12 cellular contexts compared by ENCODE assay signal in the genomic region with DNA sequence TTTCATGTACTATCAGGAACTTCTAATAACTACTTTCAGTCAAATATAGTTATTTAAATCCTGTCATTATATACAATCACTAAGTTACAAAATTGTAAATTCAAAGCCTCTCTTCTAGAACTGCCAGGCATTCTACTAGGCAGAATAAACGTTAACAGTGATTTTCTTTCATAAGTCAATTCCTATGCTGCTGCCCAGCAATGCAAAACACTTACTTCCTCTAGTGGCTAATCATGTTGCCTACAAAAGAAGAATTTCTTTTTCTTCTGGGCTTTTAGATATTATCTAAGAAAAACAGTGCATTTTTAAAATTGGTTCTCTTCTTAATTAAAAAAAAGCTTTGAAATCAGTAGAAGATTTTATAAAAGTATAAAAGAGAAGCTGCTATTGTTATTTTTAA.
A peak's percentile ranks its signal among the peaks of the same experiment; 100 is the strongest.
DNase-seq lines count a peak whose midpoint lies in the region; ATAC-seq and TF ChIP-seq lines count a peak whose summit lies in the region.
"Had no signal": no experiment of that assay in that cellular context is flagged by ENCODE, and none has a peak within 500 bp of the region (broad histone marks: within the 10 kb centered on the region; RNA-seq: fewer than 3 reads in every experiment).

No MANE protein-coding gene starts in this region.

- H3K79me2 ChIP-seq in OCI-LY3 (ENCODE audit: low read length) = no peaks in the 10 kb centered on the region

- H3K4me2 ChIP-seq in OCI-LY3 (ENCODE audit: low read length) (no peak overlapping the region), mesenchymal stem cell (ENCODE audit: low read length, poor library complexity, severe bottlenecking) (no peak overlapping the region)

- H3K4ac ChIP-seq in mesenchymal stem cell (ENCODE audit: low read depth in 1 of 2, low read length in 2 of 2) = no peak overlapping the region

- H4K91ac ChIP-seq in mesenchymal stem cell (ENCODE audit: low read length) = no peak overlapping the region

- H2BK5ac ChIP-seq in mesenchymal stem cell (ENCODE audit: low read depth, low read length, poor library complexity, severe bottlenecking) = no peak overlapping the region

- H3K27ac ChIP-seq in OCI-LY3 (ENCODE audit: low read length) (no peak overlapping the region), mesenchymal stem cell (ENCODE audit: low read length, poor library complexity, severe bottlenecking) (no peak overlapping the region), prostate gland (no peak overlapping the region)

- no peak overlapping the region for H2BK15ac ChIP-seq in mesenchymal stem cell (ENCODE audit: low read depth, poor library complexity, severe bottlenecking)

- DNase-seq in AG08396 (ENCODE audit: low spot score) (peak; percentile 30), epithelial cell of esophagus (ENCODE audit: low read depth) (peak; percentile 7), mesenchymal stem cell (peak; percentile 38), prostate gland (ENCODE audit: low spot score) (no peak), NCI-H510A (lab: John Stamatoyannopoulos, UW) (no peak), SHP77 treated with DMSO at 0.1 percent for 48 hours (lab: John Stamatoyannopoulos, UW) (no peak)
- DNase-seq: activated CD4-positive, alpha-beta T cell treated with anti-CD3 and anti-CD28 coated beads for 4 hours; COR-L47; NCI-H748 treated with DMSO at 0.1 percent for 48 hours; small intestine had no signal

- H2BK12ac ChIP-seq in mesenchymal stem cell (ENCODE audit: low read length in 2 of 2) = no peak overlapping the region

- H3K9me3 ChIP-seq in OCI-LY3 (ENCODE audit: insufficient read depth, low read length) (no peaks in the 10 kb centered on the region), mesenchymal stem cell (ENCODE audit: control insufficient read depth, low read length) (no peaks in the 10 kb centered on the region), prostate gland (no peaks in the 10 kb centered on the region)

- H3K4me1 ChIP-seq in OCI-LY3 (ENCODE audit: low read length) = peaks cover 9% of the 10 kb centered on the region
- no peaks in the 10 kb centered on the region for H3K4me1 ChIP-seq in mesenchymal stem cell (ENCODE audit: control insufficient read depth, insufficient read depth, low read depth, low read length)
- no peaks in the 10 kb centered on the region for H3K4me1 ChIP-seq in prostate gland (replicated peaks)

- H3K9ac ChIP-seq in OCI-LY3 (ENCODE audit: low read length) (no peak overlapping the region), mesenchymal stem cell (ENCODE audit: low read length) (peak overlapping the region; percentile 82)

- no peaks in the 10 kb centered on the region for H3K36me3 ChIP-seq in OCI-LY3 (replicated peaks; ENCODE audit: low read depth, low read length)
- no peaks in the 10 kb centered on the region for H3K36me3 ChIP-seq in mesenchymal stem cell (ENCODE audit: control insufficient read depth in 1 of 2, insufficient read depth in 2 of 2, low read depth in 1 of 2, low read length in 2 of 2)
- H3K36me3 ChIP-seq in prostate gland = no peaks in the 10 kb centered on the region

- H4K20me1 ChIP-seq in OCI-LY3 (ENCODE audit: insufficient read depth, low read length) = no peaks in the 10 kb centered on the region

- no peaks in the 10 kb centered on the region for H3K27me3 ChIP-seq in OCI-LY3 (ENCODE audit: low read depth, low read length)
- H3K27me3 ChIP-seq in mesenchymal stem cell (ENCODE audit: control insufficient read depth in 1 of 2, insufficient read depth in 1 of 2, low read length in 2 of 2) = no peaks in the 10 kb centered on the region
- no peaks in the 10 kb centered on the region for H3K27me3 ChIP-seq in prostate gland (replicated peaks; ENCODE audit: insufficient read depth)

- H2AFZ ChIP-seq in OCI-LY3 (ENCODE audit: low read depth, low read length) = no peak overlapping the region
- no peak overlapping the region for H2AFZ ChIP-seq in mesenchymal stem cell (ENCODE audit: low read depth, low read length)

- no peak for TF ChIP-seq POLR2A in prostate gland (IDR thresholded peaks at IDR 0.05)

- 42% methylated on average over 1 of the region's 1 CpG for WGBS in mesenchymal stem cell
- 2% methylated on average over 1 of the region's 1 CpG for WGBS in prostate gland

- H3K23ac ChIP-seq in mesenchymal stem cell (ENCODE audit: low read length in 2 of 2) = no peak overlapping the region

- H3K79me1 ChIP-seq in mesenchymal stem cell (replicated peaks; ENCODE audit: low read length, poor library complexity, severe bottlenecking) = no peaks in the 10 kb centered on the region

- H2BK120ac ChIP-seq in mesenchymal stem cell (ENCODE audit: low read depth, low read length) = no peak overlapping the region

- ATAC-seq in GM18909 (IDR thresholded peaks at IDR 0.05; ENCODE audit: poor library complexity, unreplicated experiment) = no peak

- TF ChIP-seq CTCF in OCI-LY3 (IDR thresholded peaks at IDR 0.05; ENCODE audit: low read depth, low read length) = peak; percentile 33
- TF ChIP-seq CTCF in epithelial cell of esophagus (IDR thresholded peaks at IDR 0.05; ENCODE audit: insufficient read depth, low read depth, low read length, missing control alignments) = no peak
- TF ChIP-seq CTCF in prostate gland (IDR thresholded peaks at IDR 0.05) = no peak

- intact Hi-C loops in prostate gland (cut with DNase I) = loop anchor here (10.0 kb wide), 2 partner anchors 512 to 622 kb away; partner anchors contain the start of gene ADAMTS5

- no peak overlapping the region for H3K14ac ChIP-seq in mesenchymal stem cell (ENCODE audit: low read length in 2 of 2)

- H4K8ac ChIP-seq in mesenchymal stem cell (ENCODE audit: low read length) = no peak overlapping the region

- no peak overlapping the region for H2AK5ac ChIP-seq in mesenchymal stem cell (ENCODE audit: low read length, severe bottlenecking)

- no peak overlapping the region for H3K18ac ChIP-seq in mesenchymal stem cell (ENCODE audit: low read depth in 1 of 2, low read length in 2 of 2)

- H3K4me3 ChIP-seq in OCI-LY3 (ENCODE audit: low read length) (no peak overlapping the region), epithelial cell of esophagus (ENCODE audit: low read length) (no peak overlapping the region), mesenchymal stem cell (ENCODE audit: insufficient read depth in 1 of 2, low read depth in 1 of 2, low read length in 2 of 2) (no peak overlapping the region), prostate gland (no peak overlapping the region)

Comparison
In these comparisons a context has a peak if more than half of its experiments do, and no peak if none do; other contexts are left out.
1. DNase-seq: peak in AG08396 (single experiment), epithelial cell of esophagus (single experiment) and mesenchymal stem cell (single experiment); none in prostate gland (single experiment), NCI-H510A (single experiment) and SHP77 treated with DMSO at 0.1 percent for 48 hours (single experiment).